ENCODE assay signal across 31 cellular contexts in genomic region chr6:119633461-119633860, GRCh38.
"Had no signal": no experiment of that assay in that cellular context is flagged by ENCODE, and none has a peak within 500 bp of the region (broad histone marks: within the 10 kb centered on the region; RNA-seq: fewer than 3 reads in every experiment).

No MANE protein-coding gene starts in this region.

- H3K36me3 ChIP-seq: ascending aorta, breast epithelium, WERI-Rb-1 had no signal

- H3K4me3 ChIP-seq: ascending aorta, breast epithelium had no signal

- H3K4me1 ChIP-seq: ascending aorta, breast epithelium had no signal

- H3K27ac ChIP-seq: ascending aorta, breast epithelium, WERI-Rb-1 had no signal

- H3K27me3 ChIP-seq: ascending aorta, breast epithelium had no signal

- DNase-seq: activated CD4-positive, alpha-beta memory T cell treated with anti-CD3 and anti-CD28 coated beads, Interleukin-2, amount 10 ng/mL, durations not matched to agents 7 days and 5 days; activated CD4-positive, alpha-beta T cell treated with anti-CD3 and anti-CD28 coated beads for 1 hour; activated CD4-positive, alpha-beta T cell treated with anti-CD3 and anti-CD28 coated beads for 36 hours; activated CD4-positive, alpha-beta T cell treated with anti-CD3 and anti-CD28 coated beads for 48 hours; activated CD4-positive, alpha-beta T cell treated with anti-CD3 and anti-CD28 coated beads, Interleukin-2, amount 10 ng/mL, durations not matched to agents 7 days and 5 days; activated CD4-positive, alpha-beta T cell treated with anti-CD3 and anti-CD28 coated beads, Interleukin-2, amount 50 U/mL, for 48 hours; activated CD4-positive, CD25-positive, alpha-beta regulatory T cell; activated CD8-positive, alpha-beta memory T cell treated with anti-CD3 and anti-CD28 coated beads for 24 hours; activated CD8-positive, alpha-beta memory T cell treated with anti-CD3 and anti-CD28 coated beads, Interleukin-2, amount 10 ng/mL, durations not matched to agents 7 days and 5 days; activated CD8-positive, alpha-beta memory T cell treated with anti-CD3 and anti-CD28 coated beads, Interleukin-2, amount 50 U/mL, for 48 hours; activated CD8-positive, alpha-beta T cell treated with anti-CD3 and anti-CD28 coated beads, Interleukin-2, amount 10 ng/mL, durations not matched to agents 7 days and 5 days; activated effector memory CD4-positive, alpha-beta T cell treated with Interleukin-2 at 50 U/mL for 16 hours; activated gamma-delta T cell; activated naive CD4-positive, alpha-beta T cell treated with anti-CD3 and anti-CD28 coated beads, Interleukin-2, amount 10 ng/mL, durations not matched to agents 7 days and 5 days; activated naive CD4-positive, alpha-beta T cell treated with Interleukin-2 at 50 U/mL for 16 hours; activated naive CD8-positive, alpha-beta T cell treated with anti-CD3 and anti-CD28 coated beads, Interleukin-2, amount 10 ng/mL, durations not matched to agents 7 days and 5 days; activated naive CD8-positive, alpha-beta T cell treated with anti-CD3 and anti-CD28 coated beads, Interleukin-2, amount 50 U/mL, for 24 hours; activated T-cell treated with anti-CD3 and anti-CD28 coated beads, Interleukin-2, amount 50 U/mL, for 24 hours; activated T-cell treated with anti-CD3 and anti-CD28 coated beads, Interleukin-2, amount 50 U/mL, for 48 hours; amygdala; anterior cingulate cortex; central memory CD4-positive, alpha-beta T cell; T-helper 1 cell; T-helper 2 cell; T-helper 9 cell; WERI-Rb-1 had no signal

- ATAC-seq: activated CD4-positive, alpha-beta T cell treated with anti-CD3 and anti-CD28 coated beads for 36 hours; activated CD4-positive, CD25-positive, alpha-beta regulatory T cell treated with anti-CD3 and anti-CD28 coated beads, Interleukin-2, amount 50 U/mL, for 24 hours; activated CD8-positive, alpha-beta memory T cell treated with anti-CD3 and anti-CD28 coated beads, Interleukin-2, amount 10 ng/mL, durations not matched to agents 7 days and 5 days; activated CD8-positive, alpha-beta T cell treated with anti-CD3 and anti-CD28 coated beads, Interleukin-2, amount 10 ng/mL, durations not matched to agents 7 days and 5 days; activated naive CD8-positive, alpha-beta T cell treated with anti-CD3 and anti-CD28 coated beads, Interleukin-2, amount 50 U/mL, for 24 hours; WTC11 had no signal

- FAIRE-seq: TTC549 had no signal
